In genomic region chr12:110717037-110717436, GRCh38 we compare ENCODE assay signal across 21 cellular contexts. TPM values are rescaled to one million over a fixed set of nuclear protein-coding genes. Genes with fewer than 3 reads are reported as not detected.
A peak's percentile ranks its signal among the peaks of the same experiment; 100 is the strongest.
DNase-seq lines count a peak whose midpoint lies in the region; ATAC-seq, FAIRE-seq and TF ChIP-seq lines count a peak whose summit lies in the region.
"Had no signal": no experiment of that assay in that cellular context is flagged by ENCODE, and none has a peak within 500 bp of the region (broad histone marks: within the 10 kb centered on the region; RNA-seq: fewer than 3 reads in every experiment).

No MANE protein-coding gene starts in this region.

- peaks cover 48% of the 10 kb centered on the region for H3K36me3 ChIP-seq in K562 (ENCODE audit: control insufficient read depth, insufficient read depth, low read length)

- H3K4me1 Mint-ChIP-seq in natural killer cell, result no peaks in the 10 kb centered on the region
- H3K4me1 Mint-ChIP-seq in natural killer cell treated with Interleukin-12 subunit alpha and Interleukin-12 subunit beta and Interleukin-15 and Interleukin-18, amount 100 ng/mL, for 72 hours (ENCODE audit: low read depth in 2 of 2), result peaks cover 0 to 5% of the 10 kb centered on the region in 2 donors
- H3K4me1 Mint-ChIP-seq in activated T-helper 2 cell treated with anti-CD3 and anti-CD28 coated beads, Interferon-gamma antibody, Interleukin-2, Interleukin-4, amounts not matched to agents 10 μg/mL and 5 μg/mL and 100 μg/mL, durations not matched to agents 14 hours and 24 hours and 36 hours (ENCODE audit: low read depth), result peaks cover 12% of the 10 kb centered on the region
- H3K4me1 Mint-ChIP-seq: nephron had no signal

- no peak for FAIRE-seq in K562 (lab: Jason Lieb, UNC)
- FAIRE-seq: endothelial cell of umbilical vein had no signal

- intact Hi-C loops in natural killer cell (cut with micrococcal nuclease), result no loop called here
- intact Hi-C loops in K562 (cut with micrococcal nuclease), result no loop called here
- intact Hi-C loops in activated T-helper 2 cell treated with anti-CD3 and anti-CD28 coated beads, Interferon-gamma antibody, Interleukin-2, Interleukin-4, amounts not matched to agents 10 μg/mL and 5 μg/mL and 100 μg/mL, durations not matched to agents 14 hours and 24 hours and 36 hours (cut with micrococcal nuclease), result no loop called here

- peaks cover 28% of the 10 kb centered on the region for H3K36me3 Mint-ChIP-seq in natural killer cell
- H3K36me3 Mint-ChIP-seq in natural killer cell treated with Interleukin-12 subunit alpha and Interleukin-12 subunit beta and Interleukin-15 and Interleukin-18, amount 100 ng/mL, for 72 hours, result peaks cover 32% of the 10 kb centered on the region
- H3K36me3 Mint-ChIP-seq in activated T-helper 2 cell treated with anti-CD3 and anti-CD28 coated beads, Interferon-gamma antibody, Interleukin-2, Interleukin-4, amounts not matched to agents 10 μg/mL and 5 μg/mL and 100 μg/mL, durations not matched to agents 14 hours and 24 hours and 36 hours (ENCODE audit: low read depth), result peaks cover 55% of the 10 kb centered on the region

- 79% methylated on average over 3 of the region's 3 CpGs for WGBS in K562 (ENCODE audit: insufficient coverage, low coverage, missing lambda C conversion rate)

- no peaks in the 10 kb centered on the region for H3K27me3 Mint-ChIP-seq in natural killer cell (ENCODE audit: low read depth in 2 of 2)
- no peaks in the 10 kb centered on the region for H3K27me3 Mint-ChIP-seq in natural killer cell treated with Interleukin-12 subunit alpha and Interleukin-12 subunit beta and Interleukin-15 and Interleukin-18, amount 100 ng/mL, for 72 hours
- H3K27me3 Mint-ChIP-seq in activated T-helper 2 cell treated with anti-CD3 and anti-CD28 coated beads, Interferon-gamma antibody, Interleukin-2, Interleukin-4, amounts not matched to agents 10 μg/mL and 5 μg/mL and 100 μg/mL, durations not matched to agents 14 hours and 24 hours and 36 hours (ENCODE audit: low read depth), result no peaks in the 10 kb centered on the region

- no peaks in the 10 kb centered on the region for H3K27me3 ChIP-seq in K562 (ENCODE audit: control insufficient read depth in 2 of 2, insufficient read depth in 2 of 2, low read length in 2 of 2)
- H3K27me3 ChIP-seq: sigmoid colon, stomach, transverse colon had no signal

- H3K4me1 ChIP-seq in K562 (replicated peaks in 1 of 2; ENCODE audit: control insufficient read depth in 2 of 2, insufficient read depth in 2 of 2, low read length in 2 of 2), result no peaks in the 10 kb centered on the region
- H3K4me1 ChIP-seq: sigmoid colon, stomach, transverse colon had no signal

- no peak for TF ChIP-seq RAD21 in K562 (CRISPR knock-in tag; conservative IDR thresholded peaks at IDR 0.05 in 1 of 2, IDR thresholded peaks at IDR 0.05 in 1 of 2)

- DNase-seq in NCI-H2029 (lab: John Stamatoyannopoulos, UW) (peak; percentile 5), NCI-H2029 treated with DMSO at 0.1 percent for 48 hours (lab: John Stamatoyannopoulos, UW) (no peak), natural killer cell (no peak), K562 (ENCODE audit: extremely low read depth in 1 of 4, low spot score in 3 of 4) (no peak), NCI-H128 (lab: John Stamatoyannopoulos, UW; ENCODE audit: unreplicated experiment) (no peak), OCI-M1 (lab: John Stamatoyannopoulos, UW) (no peak)
- no peak for DNase-seq in natural killer cell treated with Interleukin-12 subunit alpha and Interleukin-12 subunit beta and Interleukin-15 and Interleukin-18, amount 100 ng/mL, for 72 hours (ENCODE audit: low spot score)
- DNase-seq in activated T-helper 2 cell treated with anti-CD3 and anti-CD28 coated beads, Interferon-gamma antibody, Interleukin-2, Interleukin-4, amounts not matched to agents 10 μg/mL and 5 μg/mL and 100 μg/mL, durations not matched to agents 14 hours and 24 hours and 36 hours (ENCODE audit: low spot score), result no peak
- DNase-seq: amniotic stem cell, COR-L47, dermis blood vessel endothelial cell, NCI-H774, posterior cingulate gyrus, SIG-M5, sigmoid colon, stomach, T-helper 1 cell, transverse colon had no signal

- no peak overlapping the region for H3K9ac ChIP-seq in K562 (ENCODE audit: insufficient read depth in 1 of 2, low read depth in 2 of 2, low read length in 2 of 2)

- H3K4me2 ChIP-seq in K562 (ENCODE audit: insufficient read depth, low read length), result no peak overlapping the region

- CTCF ChIA-PET in K562 (lab: Yijun Ruan, JAX; ENCODE audit: low intra/inter-chr PET ratio), result no interaction called here

- H3K79me2 ChIP-seq in K562 (ENCODE audit: control insufficient read depth, insufficient read depth, low read length), result no peaks in the 10 kb centered on the region

- no peak overlapping the region for H2AFZ ChIP-seq in K562 (ENCODE audit: low read depth, low read length)

- peak overlapping the region; percentile 23 to 61 for H3K27ac Mint-ChIP-seq in natural killer cell
- H3K27ac Mint-ChIP-seq in natural killer cell treated with Interleukin-12 subunit alpha and Interleukin-12 subunit beta and Interleukin-15 and Interleukin-18, amount 100 ng/mL, for 72 hours, result no peak overlapping the region
- no peak overlapping the region for H3K27ac Mint-ChIP-seq in activated T-helper 2 cell treated with anti-CD3 and anti-CD28 coated beads, Interferon-gamma antibody, Interleukin-2, Interleukin-4, amounts not matched to agents 10 μg/mL and 5 μg/mL and 100 μg/mL, durations not matched to agents 14 hours and 24 hours and 36 hours
- H3K27ac Mint-ChIP-seq: nephron had no signal

- no peaks in the 10 kb centered on the region for H3K9me3 Mint-ChIP-seq in natural killer cell
- no peaks in the 10 kb centered on the region for H3K9me3 Mint-ChIP-seq in natural killer cell treated with Interleukin-12 subunit alpha and Interleukin-12 subunit beta and Interleukin-15 and Interleukin-18, amount 100 ng/mL, for 72 hours
- no peaks in the 10 kb centered on the region for H3K9me3 Mint-ChIP-seq in activated T-helper 2 cell treated with anti-CD3 and anti-CD28 coated beads, Interferon-gamma antibody, Interleukin-2, Interleukin-4, amounts not matched to agents 10 μg/mL and 5 μg/mL and 100 μg/mL, durations not matched to agents 14 hours and 24 hours and 36 hours
- H3K9me3 Mint-ChIP-seq: nephron had no signal

- TF ChIP-seq CTCF in natural killer cell (IDR thresholded peaks at IDR 0.05) (no peak), K562 (IDR thresholded peaks at IDR 0.05 in 2 of 3, conservative IDR thresholded peaks at IDR 0.05 in 1 of 3; ENCODE audit: insufficient read depth in 2 of 3, low read depth in 1 of 3, low read length in 3 of 3) (no peak)

- ATAC-seq in natural killer cell (no peak), K562 (no peak; the same call in 2 of the 3 replicates)
- ATAC-seq in natural killer cell treated with Interleukin-12 subunit alpha and Interleukin-12 subunit beta and Interleukin-15 and Interleukin-18, amount 100 ng/mL, for 72 hours, result no peak

- no peak for TF ChIP-seq EP300 in K562 (IDR thresholded peaks at IDR 0.05; ENCODE audit: low read length)

- POLR2A ChIA-PET in K562 (lab: Yijun Ruan, JAX), result interaction anchor here (0.6 to 2.7 kb wide), 4 partner anchors 12 to 269 kb away, joined by 3 to 8 read pairs (median 4); no protein-coding TSS in a partner anchor

- no peak overlapping the region for H3K4me3 Mint-ChIP-seq in natural killer cell
- H3K4me3 Mint-ChIP-seq in natural killer cell treated with Interleukin-12 subunit alpha and Interleukin-12 subunit beta and Interleukin-15 and Interleukin-18, amount 100 ng/mL, for 72 hours, result no peak overlapping the region
- H3K4me3 Mint-ChIP-seq in activated T-helper 2 cell treated with anti-CD3 and anti-CD28 coated beads, Interferon-gamma antibody, Interleukin-2, Interleukin-4, amounts not matched to agents 10 μg/mL and 5 μg/mL and 100 μg/mL, durations not matched to agents 14 hours and 24 hours and 36 hours (ENCODE audit: low read depth), result no peak overlapping the region
- H3K4me3 Mint-ChIP-seq: nephron had no signal

- H3K9me3 ChIP-seq in K562 (replicated peaks; ENCODE audit: control insufficient read depth, insufficient read depth, low read depth, low read length), result no peaks in the 10 kb centered on the region
- H3K9me3 ChIP-seq: sigmoid colon, stomach, transverse colon had no signal

- peaks cover 6% of the 10 kb centered on the region for H3K9me1 ChIP-seq in K562 (ENCODE audit: control insufficient read depth, insufficient read depth, low read length)

- BruUV-seq in K562 (replicated peaks; lab: Mats Ljungman, UMichigan), result no TSS peak

- H4K20me1 ChIP-seq in K562 (replicated peaks; ENCODE audit: control insufficient read depth, insufficient read depth, low read length), result no peaks in the 10 kb centered on the region

- no peak overlapping the region for H3K27ac ChIP-seq in K562 (ENCODE audit: extremely low read depth, low read depth, low read length)
- H3K27ac ChIP-seq: 22Rv1, sigmoid colon, stomach, transverse colon had no signal

- in situ Hi-C loops in K562 (cut with MboI), result no loop called here

- TF ChIP-seq POLR2A in K562 (conservative IDR thresholded peaks at IDR 0.05), result no peak

- H3K4me3 ChIP-seq in K562, result no peak overlapping the region
- H3K4me3 ChIP-seq: sigmoid colon, stomach, transverse colon had no signal

RNA-seq across cellular contexts. Expression of gene PPP1CC, which starts 25.7 kb away (rescaled TPM):
- total RNA-seq in natural killer cell (100 to 1,000 TPM; 114 to 121 (median 117) TPM), K562 (2014; rRNA removed) (153 and 181 TPM in 2 replicates), K562 (2014; rRNA removed; fragmentation: Illumina TruSeq; extraction: Trizol) (203 and 241 TPM in 2 replicates), K562 (2015; rRNA removed; fragmentation: Illumina TruSeq; extraction: Trizol) (182 and 195 TPM in 2 replicates), K562 (2021) (178 and 197 TPM in 2 replicates)
- total RNA-seq in natural killer cell treated with Interleukin-12 subunit alpha and Interleukin-12 subunit beta and Interleukin-15 and Interleukin-18, amount 100 ng/mL, for 72 hours, result 100 to 1,000 TPM; 140 to 143 TPM
- total RNA-seq in K562 (2011; cell fraction: chromatin; rRNA removed; ENCODE audit: low replicate concordance), result 91.4 and 203 TPM in 2 replicates
- 57.5 and 69.1 TPM in 2 replicates for total RNA-seq in K562 (2011; cell fraction: nucleolus; rRNA removed)
- total RNA-seq in K562 (2011; cell fraction: nucleoplasm; rRNA removed), result 128 and 212 TPM in 2 replicates
- polyA plus RNA-seq in K562 (2011; rRNA removed) (223 and 280 TPM in 2 replicates), K562 (2014; fragmentation: Illumina TruSeq; extraction: Trizol) (247 and 286 TPM in 2 replicates), K562 (2014; fragmentation: Nextera tagmentation; extraction: Ambion mirVana) (10 to 100 TPM; 67.4 to 76.3 TPM), K562 (2014; rRNA removed) (184 and 189 TPM in 2 replicates)
- 55.3 and 113 TPM in 2 replicates for polyA plus RNA-seq in K562 (2011; cell fraction: cytosol; rRNA removed)
- polyA plus RNA-seq in K562 (2011; cell fraction: nucleus; rRNA removed), result 73.0 and 117 TPM in 2 replicates
- 169 and 223 TPM in 2 replicates for polyA plus RNA-seq in K562 (2012)
- 168 and 213 TPM in 2 replicates for polyA minus RNA-seq in K562 (2011; rRNA and poly(A)+ RNA removed)
- 76.7 and 92.6 TPM in 2 replicates for polyA minus RNA-seq in K562 (2011; cell fraction: cytosol; rRNA and poly(A)+ RNA removed)
- polyA minus RNA-seq in K562 (2011; cell fraction: nucleus; rRNA and poly(A)+ RNA removed), result 44.8 and 82.3 TPM in 2 replicates
- total RNA-seq in activated T-helper 2 cell treated with anti-CD3 and anti-CD28 coated beads, Interferon-gamma antibody, Interleukin-2, Interleukin-4, amounts not matched to agents 10 μg/mL and 5 μg/mL and 100 μg/mL, durations not matched to agents 14 hours and 24 hours and 36 hours, result 241 and 244 TPM in 2 replicates

RNA-seq across cellular contexts. Expression of gene HVCN1, which starts 28.1 kb away (rescaled TPM):
- total RNA-seq in natural killer cell (10 to 100 TPM; 12.5 to 18.4 (median 18.0) TPM), K562 (2014; rRNA removed) (0.50 and 1.4 TPM in 2 replicates), K562 (2014; rRNA removed; fragmentation: Illumina TruSeq; extraction: Trizol) (0.61 and 0.91 TPM in 2 replicates), K562 (2015; rRNA removed; fragmentation: Illumina TruSeq; extraction: Trizol) (1.0 and 1.6 TPM in 2 replicates), K562 (2021) (0.87 and 1.4 TPM in 2 replicates)
- total RNA-seq in natural killer cell treated with Interleukin-12 subunit alpha and Interleukin-12 subunit beta and Interleukin-15 and Interleukin-18, amount 100 ng/mL, for 72 hours, result 1 to 10 TPM in 1 of 2 donors, under 1 TPM in 1; 1.00 to 3.3 TPM
- total RNA-seq in K562 (2011; cell fraction: chromatin; rRNA removed; ENCODE audit: low replicate concordance), result 0.93 and 3.1 TPM in 2 replicates
- 0.92 and 1.3 TPM in 2 replicates for total RNA-seq in K562 (2011; cell fraction: nucleolus; rRNA removed)
- total RNA-seq in K562 (2011; cell fraction: nucleoplasm; rRNA removed), result 1.0 and 1.2 TPM in 2 replicates
- polyA plus RNA-seq in K562 (2011; rRNA removed) (0.25 and 4.6 TPM in 2 replicates), K562 (2014; fragmentation: Illumina TruSeq; extraction: Trizol) (1.4 and 1.8 TPM in 2 replicates), K562 (2014; fragmentation: Nextera tagmentation; extraction: Ambion mirVana) (under 1 TPM; 0.21 to 0.24 TPM), K562 (2014; rRNA removed) (0.74 and 0.90 TPM in 2 replicates)
- 0.55 and 3.7 TPM in 2 replicates for polyA plus RNA-seq in K562 (2011; cell fraction: cytosol; rRNA removed)
- polyA plus RNA-seq in K562 (2011; cell fraction: nucleus; rRNA removed), result 0.54 and 2.5 TPM in 2 replicates
- 2.4 and 6.2 TPM in 2 replicates for polyA plus RNA-seq in K562 (2012)
- 0.42 and 2.5 TPM in 2 replicates for polyA minus RNA-seq in K562 (2011; rRNA and poly(A)+ RNA removed)
- polyA minus RNA-seq in K562 (2011; cell fraction: cytosol; rRNA and poly(A)+ RNA removed), result 1.2 TPM in 1 of 2 replicates, not detected in the other
- polyA minus RNA-seq in K562 (2011; cell fraction: nucleus; rRNA and poly(A)+ RNA removed), result 0.27 and 0.89 TPM in 2 replicates
- total RNA-seq in activated T-helper 2 cell treated with anti-CD3 and anti-CD28 coated beads, Interferon-gamma antibody, Interleukin-2, Interleukin-4, amounts not matched to agents 10 μg/mL and 5 μg/mL and 100 μg/mL, durations not matched to agents 14 hours and 24 hours and 36 hours, result 9.7 TPM in 2 replicates

Comparison
In these comparisons a context has a peak if more than half of its experiments do, and no peak if none do; other contexts are left out.
1. H3K27ac Mint-ChIP-seq: peak in natural killer cell (2 of 2); none in natural killer cell treated with Interleukin-12 subunit alpha and Interleukin-12 subunit beta and Interleukin-15 and Interleukin-18, amount 100 ng/mL, for 72 hours (0 of 2) and activated T-helper 2 cell treated with anti-CD3 and anti-CD28 coated beads, Interferon-gamma antibody, Interleukin-2, Interleukin-4, amounts not matched to agents 10 μg/mL and 5 μg/mL and 100 μg/mL, durations not matched to agents 14 hours and 24 hours and 36 hours (single experiment).